ENCODE assay signal across 25 cellular contexts in genomic region chr5:157866536-157866935, GRCh38. TPM values are rescaled to one million over a fixed set of nuclear protein-coding genes. Genes with fewer than 3 reads are reported as not detected.
A peak's percentile ranks its signal among the peaks of the same experiment; 100 is the strongest.
DNase-seq lines count a peak whose midpoint lies in the region; ATAC-seq, FAIRE-seq and TF ChIP-seq lines count a peak whose summit lies in the region.
"Had no signal": no experiment of that assay in that cellular context is flagged by ENCODE, and none has a peak within 500 bp of the region (broad histone marks: within the 10 kb centered on the region; RNA-seq: fewer than 3 reads in every experiment).

No MANE protein-coding gene starts in this region.

- TF ChIP-seq CTCF in IMR-90 (conservative IDR thresholded peaks at IDR 0.05; ENCODE audit: low read depth, low read length) (no peak), esophagus muscularis mucosa (IDR thresholded peaks at IDR 0.05) (no peak), esophagus squamous epithelium (IDR thresholded peaks at IDR 0.05) (no peak)

- POLR2A ChIA-PET in IMR-90 (lab: Charles Lee; ENCODE audit: unreplicated experiment) = no interaction called here

- BruUV-seq in IMR-90 (replicated peaks; lab: Mats Ljungman, UMichigan) = no TSS peak

- peak overlapping the region; percentile 76; the same call in 1 of the 2 replicates for H3K18ac ChIP-seq in IMR-90 (ENCODE audit: low read depth, low read length)

- no peak for TF ChIP-seq POLR2A in IMR-90 (IDR thresholded peaks at IDR 0.05; ENCODE audit: low read depth, low read length)
- TF ChIP-seq POLR2A in esophagus muscularis mucosa (IDR thresholded peaks at IDR 0.05; ENCODE audit: low read depth) = no peak
- no peak for TF ChIP-seq POLR2A in esophagus squamous epithelium (IDR thresholded peaks at IDR 0.05)
- TF ChIP-seq POLR2A in GM12891 (IDR thresholded peaks at IDR 0.05; ENCODE audit: low read depth, low read length) = no peak

- H2BK5ac ChIP-seq in IMR-90 (ENCODE audit: low read depth, low read length, poor library complexity, severe bottlenecking) = peak overlapping the region; percentile 86

- in situ Hi-C loops in IMR-90 (cut with MboI; ENCODE audit: low sequenced_read_pairs) = no loop called here

- no peaks in the 10 kb centered on the region for H3K9me3 ChIP-seq in IMR-90 (ENCODE audit: control insufficient read depth, insufficient read depth, low read length)
- H3K9me3 ChIP-seq in muscle layer of colon (ENCODE audit: low read length) = no peaks in the 10 kb centered on the region
- no peaks in the 10 kb centered on the region for H3K9me3 ChIP-seq in esophagus muscularis mucosa
- peaks cover 0 to 5% (median 0%) of the 10 kb centered on the region in 3 donors for H3K9me3 ChIP-seq in esophagus squamous epithelium
- H3K9me3 ChIP-seq: BE2C had no signal

- intact Hi-C loops in IMR-90 (cut with micrococcal nuclease) = no loop called here
- intact Hi-C loops in esophagus muscularis mucosa (cut with DNase I) = no loop called here
- intact Hi-C loops in esophagus squamous epithelium (cut with DNase I) = no loop called here

- H3K4me2 ChIP-seq in IMR-90 (ENCODE audit: low read depth, low read length) = no peak overlapping the region; the same call in 1 of the 2 replicates

- FAIRE-seq in GM12891 (lab: Jason Lieb, UNC) = no peak
- FAIRE-seq: GM12892, RCC 7860 had no signal

- H2AK5ac ChIP-seq in IMR-90 (ENCODE audit: low read depth, low read length) = no peak overlapping the region

- no peak overlapping the region for H3K23ac ChIP-seq in IMR-90 (ENCODE audit: low read depth, low read length)

- H3K4ac ChIP-seq in IMR-90 (ENCODE audit: low read depth, low read length) = no peak overlapping the region

- TF ChIP-seq RAD21 in IMR-90 (IDR thresholded peaks at IDR 0.05; ENCODE audit: low read length) = no peak

- H3K9me1 ChIP-seq in IMR-90 (ENCODE audit: insufficient read depth, low read length) = no peaks in the 10 kb centered on the region; the same call in 1 of the 2 replicates

- H2BK15ac ChIP-seq in IMR-90 (ENCODE audit: low read depth, low read length) = no peak overlapping the region

- H2AK9ac ChIP-seq in IMR-90 (replicated peaks; ENCODE audit: low read depth, low read length, poor library complexity) = no peak overlapping the region

- H3K14ac ChIP-seq in IMR-90 (replicated peaks; ENCODE audit: low read depth, low read length) = no peak overlapping the region; the same call in 1 of the 2 replicates

- peak; percentile 30 for ATAC-seq in IMR-90 (ENCODE audit: low read depth)

- WGBS in IMR-90 (ENCODE audit: extremely low coverage in 2 of 2, insufficient read length in 1 of 2), 2 experiments = no CpG with 5 or more reads among the region's 2 CpGs
- WGBS in esophagus muscularis mucosa = 65% methylated on average over 2 of the region's 2 CpGs
- whole genome bisulfite sequencing in esophagus squamous epithelium, 2 donors = 44 to 46% methylated on average over 2 of the region's 2 CpGs

- H2BK120ac ChIP-seq in IMR-90 (ENCODE audit: low read depth, low read length) = peak overlapping the region; percentile 73

- H3K4me3 ChIP-seq in IMR-90 (ENCODE audit: insufficient read depth, low read depth, low read length) = no peak overlapping the region
- H3K4me3 ChIP-seq in muscle layer of colon (ENCODE audit: low read depth in 1 of 2, low read length in 2 of 2) = no peak overlapping the region
- H3K4me3 ChIP-seq in esophagus muscularis mucosa = no peak overlapping the region
- H3K4me3 ChIP-seq in esophagus squamous epithelium = no peak overlapping the region
- H3K4me3 ChIP-seq: SK-N-MC had no signal

- CTCF ChIA-PET in IMR-90 (lab: Yijun Ruan, JAX) = interaction anchor here (0.6 to 1.1 kb wide), 3 partner anchors 11 to 31 kb away, joined by 3 to 4 read pairs (median 3); no protein-coding TSS in a partner anchor

- no peak overlapping the region for H3K56ac ChIP-seq in IMR-90 (ENCODE audit: extremely low read depth, insufficient read depth, low read length)

- no peak overlapping the region for H4K8ac ChIP-seq in IMR-90 (ENCODE audit: low read depth in 2 of 2, low read length in 2 of 2)

- no peaks in the 10 kb centered on the region for H3K27me3 ChIP-seq in IMR-90 (ENCODE audit: control insufficient read depth, insufficient read depth, low read length)
- H3K27me3 ChIP-seq in muscle layer of colon (ENCODE audit: control insufficient read depth in 1 of 2, insufficient read depth in 2 of 2, low read length in 2 of 2) = no peaks in the 10 kb centered on the region
- no peaks in the 10 kb centered on the region for H3K27me3 ChIP-seq in esophagus muscularis mucosa
- no peaks in the 10 kb centered on the region for H3K27me3 ChIP-seq in esophagus squamous epithelium
- H3K27me3 ChIP-seq: BE2C had no signal

- no peak for TF ChIP-seq EP300 in esophagus muscularis mucosa (IDR thresholded peaks at IDR 0.05)

- peak overlapping the region; percentile 62; the same call in 1 of the 2 replicates for H2BK20ac ChIP-seq in IMR-90 (ENCODE audit: low read depth, low read length)

- H4K91ac ChIP-seq in IMR-90 (ENCODE audit: insufficient read depth, low read depth, low read length) = no peak overlapping the region

- H4K5ac ChIP-seq in IMR-90 (ENCODE audit: low read depth, low read length) = peak overlapping the region; percentile 80; the same call in 1 of the 2 replicates

- no peak overlapping the region for H3K27ac ChIP-seq in IMR-90 (ENCODE audit: insufficient read depth, low read length)
- peak overlapping the region; percentile 14 for H3K27ac ChIP-seq in muscle layer of colon (ENCODE audit: low read depth, low read length)
- no peak overlapping the region for H3K27ac ChIP-seq in esophagus muscularis mucosa (replicated peaks in 1 of 4)
- H3K27ac ChIP-seq in esophagus squamous epithelium = no peak overlapping the region
- H3K27ac ChIP-seq: HL-60, SK-N-MC had no signal

- no peak overlapping the region for H3K9ac ChIP-seq in IMR-90 (ENCODE audit: low read depth, low read length)
- H3K9ac ChIP-seq in muscle layer of colon (ENCODE audit: low read length) = no peak overlapping the region

- DNase-seq in IMR-90 (no peak), amniotic epithelial cell (ENCODE audit: low read depth) (peak; percentile 68), esophagus muscularis mucosa (ENCODE audit: extremely low spot score) (no peak), LoVo (ENCODE audit: low spot score) (no peak), esophagus squamous epithelium (lab: John Stamatoyannopoulos, UW) (no peak), GM12891 (ENCODE audit: insufficient read length, low spot score) (no peak)
- DNase-seq: BE2C; Calu3; CD8-positive, alpha-beta memory T cell; DMS79 treated with DMSO at 0.1 percent for 48 hours; GF-D8; H7; Kasumi-1; MV-4-11; NCI-H2029 treated with DMSO at 0.1 percent for 48 hours; NCI-H446 treated with DMSO at 0.1 percent for 48 hours; NCI-H526; NCI-H82; NK-92 treated with Interleukin-12 subunit alpha and Interleukin-12 subunit beta, amount 100 ng/mL, for 24 hours; SIG-M5 had no signal

- H3K4me1 ChIP-seq in IMR-90 (ENCODE audit: control insufficient read depth, insufficient read depth, low read length) = peaks cover 10% of the 10 kb centered on the region
- no peaks in the 10 kb centered on the region for H3K4me1 ChIP-seq in muscle layer of colon (ENCODE audit: insufficient read depth, low read length)
- H3K4me1 ChIP-seq in esophagus muscularis mucosa = peaks cover 0 to 8% (median 5%) of the 10 kb centered on the region in 4 donors
- H3K4me1 ChIP-seq in esophagus squamous epithelium = no peaks in the 10 kb centered on the region
- H3K4me1 ChIP-seq: BE2C had no signal

- no peaks in the 10 kb centered on the region for H4K20me1 ChIP-seq in IMR-90 (ENCODE audit: insufficient read depth, low read length)

- no peaks in the 10 kb centered on the region for H3K36me3 ChIP-seq in IMR-90 (ENCODE audit: control insufficient read depth, insufficient read depth, low read length)
- H3K36me3 ChIP-seq in muscle layer of colon (ENCODE audit: insufficient read depth, low read length) = no peaks in the 10 kb centered on the region
- H3K36me3 ChIP-seq in esophagus muscularis mucosa = no peaks in the 10 kb centered on the region
- H3K36me3 ChIP-seq in esophagus squamous epithelium = no peaks in the 10 kb centered on the region
- H3K36me3 ChIP-seq: BE2C had no signal

- H2AFZ ChIP-seq in IMR-90 (replicated peaks; ENCODE audit: low read length, poor library complexity) = no peak overlapping the region

- no peaks in the 10 kb centered on the region for H3K79me1 ChIP-seq in IMR-90 (ENCODE audit: low read depth in 1 of 2, low read length in 2 of 2)

- dilution Hi-C loops in IMR-90 (cut with HindIII; ENCODE audit: low sequenced_read_pairs, unreplicated experiment) = no loop called here

TF ChIP-seq in IMR-90, 13 proteins besides CTCF, POLR2A, EP300 and RAD21 (continues in another document):
- TF ChIP-seq MAFK (IDR thresholded peaks at IDR 0.05; ENCODE audit: low read depth, low read length) = no peak
- no peak for TF ChIP-seq SMC3 (IDR thresholded peaks at IDR 0.05; ENCODE audit: low read depth, low read length)
- no peak for TF ChIP-seq CEBPB (IDR thresholded peaks at IDR 0.05; ENCODE audit: low read depth, low read length)
- TF ChIP-seq USF2 (IDR thresholded peaks at IDR 0.05; ENCODE audit: low read depth, low read length) = no peak

TF ChIP-seq in GM12891, 5 proteins besides CTCF, POLR2A, EP300 and RAD21:
- TF ChIP-seq POLR2AphosphoS5 (IDR thresholded peaks at IDR 0.05; ENCODE audit: low read depth, low read length) (no peak), SPI1 (IDR thresholded peaks at IDR 0.05; ENCODE audit: low read depth, low read length) (no peak), PAX5 (IDR thresholded peaks at IDR 0.05; ENCODE audit: insufficient read depth, low read length, severe bottlenecking) (no peak), POU2F2 (IDR thresholded peaks at IDR 0.05; ENCODE audit: low read depth, low read length) (no peak), TAF1 (IDR thresholded peaks at IDR 0.05; ENCODE audit: low read depth, low read length) (no peak)
TF ChIP-seq in GM12891: peak in this region for 0.

RNA-seq across cellular contexts. Expression of gene CLINT1, which starts 7.6 kb away (rescaled TPM):
- total RNA-seq in IMR-90 (2012; rRNA removed) (124 and 146 TPM in 2 replicates), esophagus muscularis mucosa (100 to 1,000 TPM in 2 of 4 donors, 10 to 100 TPM in 2; 84.3 to 118 (median 107) TPM), esophagus squamous epithelium (100 to 1,000 TPM; 109 to 165 (median 152) TPM)
- polyA plus RNA-seq in IMR-90 (2012; rRNA removed) = 110 and 144 TPM in 2 replicates
- polyA plus RNA-seq in IMR-90 (2012; cell fraction: cytosol; rRNA removed) = 71.6 and 72.6 TPM in 2 replicates
- polyA plus RNA-seq in IMR-90 (2012; cell fraction: nucleus; rRNA removed; ENCODE audit: low replicate concordance) = 135 and 230 TPM in 2 replicates
- polyA plus RNA-seq in GM12891 (2012; ENCODE audit: low read depth, missing spikeins) = 21.4 TPM
